ENCODE assay signal across 1 cellular context in genomic region chr16:30052671-30053372, GRCh38.
TF ChIP-seq lines count a peak whose summit lies in the region.

No MANE protein-coding gene starts in this region.

TF ChIP-seq in HEK293, 187 proteins besides CTCF, POLR2A, EP300 and RAD21 (continues in another document):
- TF ChIP-seq, protein P1, sequence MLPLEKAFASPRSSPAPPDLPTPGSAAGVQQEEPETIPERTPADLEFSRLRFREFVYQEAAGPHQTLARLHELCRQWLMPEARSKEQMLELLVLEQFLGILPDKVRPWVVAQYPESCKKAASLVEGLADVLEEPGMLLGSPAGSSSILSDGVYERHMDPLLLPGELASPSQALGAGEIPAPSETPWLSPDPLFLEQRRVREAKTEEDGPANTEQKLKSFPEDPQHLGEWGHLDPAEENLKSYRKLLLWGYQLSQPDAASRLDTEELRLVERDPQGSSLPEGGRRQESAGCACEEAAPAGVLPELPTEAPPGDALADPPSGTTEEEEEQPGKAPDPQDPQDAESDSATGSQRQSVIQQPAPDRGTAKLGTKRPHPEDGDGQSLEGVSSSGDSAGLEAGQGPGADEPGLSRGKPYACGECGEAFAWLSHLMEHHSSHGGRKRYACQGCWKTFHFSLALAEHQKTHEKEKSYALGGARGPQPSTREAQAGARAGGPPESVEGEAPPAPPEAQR (tag by site-specific recombination; IDR thresholded peaks at IDR 0.05), result peak; percentile 61; the same call in 1 of the 2 replicates
- TF ChIP-seq ZNF266 (tag by site-specific recombination; IDR thresholded peaks at IDR 0.05; ENCODE audit: low read depth) (peak; percentile 98), TRIM28 (IDR thresholded peaks at IDR 0.05; ENCODE audit: borderline replicate concordance, low read length) (no peak), ZNF354C (tag by site-specific recombination; IDR thresholded peaks at IDR 0.05; ENCODE audit: borderline replicate concordance, low read depth) (peak; percentile 99), ATF2 (tag by site-specific recombination; IDR thresholded peaks at IDR 0.05; ENCODE audit: low read depth) (no peak), ZNF677 (tag by site-specific recombination; IDR thresholded peaks at IDR 0.05) (no peak), ZNF148 (tag by site-specific recombination; IDR thresholded peaks at IDR 0.05; ENCODE audit: borderline replicate concordance) (no peak), ZNF324 (tag by site-specific recombination; IDR thresholded peaks at IDR 0.05) (peak; percentile 96; the same call in 1 of the 2 replicates), OVOL3 (tag by site-specific recombination; IDR thresholded peaks at IDR 0.05) (no peak; the same call in none of the 2 replicates), ZNF175 (tag by site-specific recombination; IDR thresholded peaks at IDR 0.05) (no peak), PRDM2 (tag by site-specific recombination; IDR thresholded peaks at IDR 0.05; ENCODE audit: borderline replicate concordance) (no peak), ZNF16 (tag by site-specific recombination; IDR thresholded peaks at IDR 0.05; ENCODE audit: low read depth) (0 out of 2 replicates have a peak, but pooled peaks have one; percentile 44), SP2 (tag by site-specific recombination; IDR thresholded peaks at IDR 0.05) (peak; percentile 83), ZNF549 (tag by site-specific recombination; IDR thresholded peaks at IDR 0.05) (no peak), ZNF10 (tag by site-specific recombination; IDR thresholded peaks at IDR 0.05) (peak; percentile 100), MEIS1 (CRISPR knock-in tag; IDR thresholded peaks at IDR 0.05; ENCODE audit: borderline replicate concordance) (peak; percentile 42; the same call in 1 of the 2 replicates), ZNF660 (tag by site-specific recombination; IDR thresholded peaks at IDR 0.05) (no peak; the same call in 1 of the 2 replicates), ZFP69B (tag by site-specific recombination; IDR thresholded peaks at IDR 0.05) (peak; percentile 79), ZNF561 (tag by site-specific recombination; IDR thresholded peaks at IDR 0.05; ENCODE audit: borderline replicate concordance) (peak; percentile 95), ZNF555 (tag by site-specific recombination; conservative IDR thresholded peaks at IDR 0.05) (peak; percentile 99), ZNF777 (tag by site-specific recombination; IDR thresholded peaks at IDR 0.05; ENCODE audit: borderline replicate concordance) (peak; percentile 54; the same call in 1 of the 2 replicates), ZNF514 (tag by site-specific recombination; IDR thresholded peaks at IDR 0.05) (peak; percentile 96), GLI4 (tag by site-specific recombination; IDR thresholded peaks at IDR 0.05) (no peak), ZNF571 (tag by site-specific recombination; IDR thresholded peaks at IDR 0.05) (no peak), ZNF132 (tag by site-specific recombination; IDR thresholded peaks at IDR 0.05; ENCODE audit: borderline replicate concordance) (no peak), MZF1 (tag by site-specific recombination; IDR thresholded peaks at IDR 0.05; ENCODE audit: borderline replicate concordance) (peak; percentile 96), ZNF341 (tag by site-specific recombination; IDR thresholded peaks at IDR 0.05; ENCODE audit: low read depth) (peak; percentile 92), ZNF404 (tag by site-specific recombination; IDR thresholded peaks at IDR 0.05) (peak; percentile 98), ZNF747 (tag by site-specific recombination; IDR thresholded peaks at IDR 0.05) (no peak), ZNF19 (tag by site-specific recombination; IDR thresholded peaks at IDR 0.05; ENCODE audit: low read depth) (peak; percentile 97), ZFP37 (tag by site-specific recombination; IDR thresholded peaks at IDR 0.05) (peak; percentile 83), ZNF791 (tag by site-specific recombination; IDR thresholded peaks at IDR 0.05) (peak; percentile 87), ZSCAN30 (tag by site-specific recombination; IDR thresholded peaks at IDR 0.05) (no peak; the same call in none of the 2 replicates), ZNF221 (tag by site-specific recombination; IDR thresholded peaks at IDR 0.05; ENCODE audit: borderline replicate concordance) (no peak), ZNF416 (tag by site-specific recombination; IDR thresholded peaks at IDR 0.05) (no peak), ZNF830 (tag by site-specific recombination; IDR thresholded peaks at IDR 0.05; ENCODE audit: low read depth) (no peak)
- TF ChIP-seq, protein P2, sequence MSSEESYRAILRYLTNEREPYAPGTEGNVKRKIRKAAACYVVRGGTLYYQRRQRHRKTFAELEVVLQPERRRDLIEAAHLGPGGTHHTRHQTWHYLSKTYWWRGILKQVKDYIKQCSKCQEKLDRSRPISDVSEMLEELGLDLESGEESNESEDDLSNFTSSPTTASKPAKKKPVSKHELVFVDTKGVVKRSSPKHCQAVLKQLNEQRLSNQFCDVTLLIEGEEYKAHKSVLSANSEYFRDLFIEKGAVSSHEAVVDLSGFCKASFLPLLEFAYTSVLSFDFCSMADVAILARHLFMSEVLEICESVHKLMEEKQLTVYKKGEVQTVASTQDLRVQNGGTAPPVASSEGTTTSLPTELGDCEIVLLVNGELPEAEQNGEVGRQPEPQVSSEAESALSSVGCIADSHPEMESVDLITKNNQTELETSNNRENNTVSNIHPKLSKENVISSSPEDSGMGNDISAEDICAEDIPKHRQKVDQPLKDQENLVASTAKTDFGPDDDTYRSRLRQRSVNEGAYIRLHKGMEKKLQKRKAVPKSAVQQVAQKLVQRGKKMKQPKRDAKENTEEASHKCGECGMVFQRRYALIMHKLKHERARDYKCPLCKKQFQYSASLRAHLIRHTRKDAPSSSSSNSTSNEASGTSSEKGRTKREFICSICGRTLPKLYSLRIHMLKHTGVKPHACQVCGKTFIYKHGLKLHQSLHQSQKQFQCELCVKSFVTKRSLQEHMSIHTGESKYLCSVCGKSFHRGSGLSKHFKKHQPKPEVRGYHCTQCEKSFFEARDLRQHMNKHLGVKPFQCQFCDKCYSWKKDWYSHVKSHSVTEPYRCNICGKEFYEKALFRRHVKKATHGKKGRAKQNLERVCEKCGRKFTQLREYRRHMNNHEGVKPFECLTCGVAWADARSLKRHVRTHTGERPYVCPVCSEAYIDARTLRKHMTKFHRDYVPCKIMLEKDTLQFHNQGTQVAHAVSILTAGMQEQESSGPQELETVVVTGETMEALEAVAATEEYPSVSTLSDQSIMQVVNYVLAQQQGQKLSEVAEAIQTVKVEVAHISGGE (tag by site-specific recombination; conservative IDR thresholded peaks at IDR 0.05; ENCODE audit: low read depth), result peak; percentile 93
- TF ChIP-seq, protein P3, sequence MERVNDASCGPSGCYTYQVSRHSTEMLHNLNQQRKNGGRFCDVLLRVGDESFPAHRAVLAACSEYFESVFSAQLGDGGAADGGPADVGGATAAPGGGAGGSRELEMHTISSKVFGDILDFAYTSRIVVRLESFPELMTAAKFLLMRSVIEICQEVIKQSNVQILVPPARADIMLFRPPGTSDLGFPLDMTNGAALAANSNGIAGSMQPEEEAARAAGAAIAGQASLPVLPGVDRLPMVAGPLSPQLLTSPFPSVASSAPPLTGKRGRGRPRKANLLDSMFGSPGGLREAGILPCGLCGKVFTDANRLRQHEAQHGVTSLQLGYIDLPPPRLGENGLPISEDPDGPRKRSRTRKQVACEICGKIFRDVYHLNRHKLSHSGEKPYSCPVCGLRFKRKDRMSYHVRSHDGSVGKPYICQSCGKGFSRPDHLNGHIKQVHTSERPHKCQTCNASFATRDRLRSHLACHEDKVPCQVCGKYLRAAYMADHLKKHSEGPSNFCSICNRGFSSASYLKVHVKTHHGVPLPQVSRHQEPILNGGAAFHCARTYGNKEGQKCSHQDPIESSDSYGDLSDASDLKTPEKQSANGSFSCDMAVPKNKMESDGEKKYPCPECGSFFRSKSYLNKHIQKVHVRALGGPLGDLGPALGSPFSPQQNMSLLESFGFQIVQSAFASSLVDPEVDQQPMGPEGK (tag by site-specific recombination; IDR thresholded peaks at IDR 0.05), result peak; percentile 84
- TF ChIP-seq, protein P4, sequence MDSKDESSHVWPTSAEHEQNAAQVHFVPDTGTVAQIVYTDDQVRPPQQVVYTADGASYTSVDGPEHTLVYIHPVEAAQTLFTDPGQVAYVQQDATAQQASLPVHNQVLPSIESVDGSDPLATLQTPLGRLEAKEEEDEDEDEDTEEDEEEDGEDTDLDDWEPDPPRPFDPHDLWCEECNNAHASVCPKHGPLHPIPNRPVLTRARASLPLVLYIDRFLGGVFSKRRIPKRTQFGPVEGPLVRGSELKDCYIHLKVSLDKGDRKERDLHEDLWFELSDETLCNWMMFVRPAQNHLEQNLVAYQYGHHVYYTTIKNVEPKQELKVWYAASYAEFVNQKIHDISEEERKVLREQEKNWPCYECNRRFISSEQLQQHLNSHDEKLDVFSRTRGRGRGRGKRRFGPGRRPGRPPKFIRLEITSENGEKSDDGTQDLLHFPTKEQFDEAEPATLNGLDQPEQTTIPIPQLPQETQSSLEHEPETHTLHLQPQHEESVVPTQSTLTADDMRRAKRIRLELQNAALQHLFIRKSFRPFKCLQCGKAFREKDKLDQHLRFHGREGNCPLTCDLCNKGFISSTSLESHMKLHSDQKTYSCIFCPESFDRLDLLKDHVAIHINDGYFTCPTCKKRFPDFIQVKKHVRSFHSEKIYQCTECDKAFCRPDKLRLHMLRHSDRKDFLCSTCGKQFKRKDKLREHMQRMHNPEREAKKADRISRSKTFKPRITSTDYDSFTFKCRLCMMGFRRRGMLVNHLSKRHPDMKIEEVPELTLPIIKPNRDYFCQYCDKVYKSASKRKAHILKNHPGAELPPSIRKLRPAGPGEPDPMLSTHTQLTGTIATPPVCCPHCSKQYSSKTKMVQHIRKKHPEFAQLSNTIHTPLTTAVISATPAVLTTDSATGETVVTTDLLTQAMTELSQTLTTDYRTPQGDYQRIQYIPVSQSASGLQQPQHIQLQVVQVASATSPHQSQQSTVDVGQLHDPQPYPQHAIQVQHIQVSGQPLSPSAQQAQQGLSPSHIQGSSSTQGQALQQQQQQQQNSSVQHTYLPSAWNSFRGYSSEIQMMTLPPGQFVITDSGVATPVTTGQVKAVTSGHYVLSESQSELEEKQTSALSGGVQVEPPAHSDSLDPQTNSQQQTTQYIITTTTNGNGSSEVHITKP (tag by site-specific recombination; IDR thresholded peaks at IDR 0.05), result peak; percentile 97
